18 cellular contexts compared by ENCODE assay signal in the genomic region with DNA sequence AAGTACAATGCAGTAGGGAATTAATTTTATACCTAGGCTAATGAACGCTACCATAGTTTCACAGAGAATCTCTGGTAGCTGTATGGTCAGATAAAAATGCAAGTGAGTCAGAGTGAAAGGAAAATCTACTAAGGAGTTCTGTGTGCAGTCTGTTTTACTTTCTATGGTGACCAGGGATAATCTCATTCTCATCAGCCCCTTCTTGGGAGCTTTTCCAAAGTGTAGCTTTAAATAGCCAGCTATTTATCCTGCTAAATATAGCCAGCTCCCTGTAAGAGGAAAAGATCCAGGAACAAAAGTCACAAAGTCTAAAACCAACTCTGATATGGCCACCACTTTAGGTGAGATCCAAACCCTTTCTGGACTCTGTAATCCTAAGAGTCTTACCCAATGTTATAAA.
A peak's percentile ranks its signal among the peaks of the same experiment; 100 is the strongest.
DNase-seq lines count a peak whose midpoint lies in the region; TF ChIP-seq lines count a peak whose summit lies in the region.
"Had no signal": no experiment of that assay in that cellular context is flagged by ENCODE, and none has a peak within 500 bp of the region (broad histone marks: within the 10 kb centered on the region; RNA-seq: fewer than 3 reads in every experiment).

No MANE protein-coding gene starts in this region.

- POLR2A ChIA-PET in AG04449 (lab: Yijun Ruan, JAX): no interaction called here

- CTCF ChIA-PET in AG04449 (lab: Yijun Ruan, JAX): interaction anchor here (1.3 kb wide), 1 partner anchor 17 kb away, joined by 4 read pairs; no protein-coding TSS in a partner anchor

- no peak overlapping the region for H3K4me3 ChIP-seq in AG04449 (ENCODE audit: low read depth, low read length)
- H3K4me3 ChIP-seq in fibroblast of pulmonary artery (replicated peaks; ENCODE audit: low read depth, low read length): no peak overlapping the region
- H3K4me3 ChIP-seq: lower lobe of right lung, PC-9, SJSA1 had no signal

- TF ChIP-seq CTCF in AG04449 (IDR thresholded peaks at IDR 0.05; ENCODE audit: insufficient read depth, low read length, missing control alignments) (no peak), fibroblast of pulmonary artery (IDR thresholded peaks at IDR 0.05; ENCODE audit: low read length, missing control alignments) (no peak)

- DNase-seq in AG04449 (ENCODE audit: low read depth, low spot score): peak; percentile 31
- peak; percentile 3 for DNase-seq in RPMI7951 (ENCODE audit: low read depth)
- DNase-seq in fibroblast of pulmonary artery (ENCODE audit: low read depth): peak; percentile 23
- DNase-seq in myocyte (ENCODE audit: low read depth): peak; percentile 68
- no peak for DNase-seq in SK-N-DZ (ENCODE audit: low spot score)
- DNase-seq in amniotic stem cell (lab: John Stamatoyannopoulos, UW): no peak
- DNase-seq in NCI-H1417 (lab: John Stamatoyannopoulos, UW): no peak
- DNase-seq in SKM-1 (lab: John Stamatoyannopoulos, UW; ENCODE audit: unreplicated experiment): no peak
- DNase-seq: activated naive CD8-positive, alpha-beta T cell treated with anti-CD3 and anti-CD28 coated beads for 36 hours; erythroblast; lower lobe of right lung; NCI-H146; NCI-H2227 treated with DMSO at 0.1 percent for 48 hours; NCI-H774; PC-9; stimulated activated CD4-positive, alpha-beta T cell treated with anti-CD3 and anti-CD28 coated beads, Interleukin-4, amount 100 ng/mL, for 24 hours; substantia nigra had no signal

Comparison
In these comparisons a context has a peak if more than half of its experiments do, and no peak if none do; other contexts are left out.
1. DNase-seq: peak in AG04449 (single experiment), RPMI7951 (single experiment), fibroblast of pulmonary artery (single experiment) and myocyte (single experiment); none in SK-N-DZ (single experiment), amniotic stem cell (single experiment), NCI-H1417 (0 of 3) and SKM-1 (single experiment).